Comparison of ENCODE assay signal across 6 cellular contexts in genomic region chr22:20131856-20132685, GRCh38. TPM values are rescaled to one million over a fixed set of nuclear protein-coding genes. Genes with fewer than 3 reads are reported as not detected.
A peak's percentile ranks its signal among the peaks of the same experiment; 100 is the strongest.
DNase-seq lines count a peak whose midpoint lies in the region; ATAC-seq and TF ChIP-seq lines count a peak whose summit lies in the region.

No MANE protein-coding gene starts in this region.

- H3K4me2 ChIP-seq in OCI-LY1 (ENCODE audit: low read length) (peak overlapping the region; percentile 48), fibroblast of lung (ENCODE audit: extremely low read depth, insufficient read depth, low read length) (peak overlapping the region; percentile 81)

- no peaks in the 10 kb centered on the region for H3K79me2 ChIP-seq in OCI-LY1 (ENCODE audit: insufficient read depth, low read length)
- H3K79me2 ChIP-seq in fibroblast of lung (ENCODE audit: control insufficient read depth, insufficient read depth, low read length): peaks cover 48% of the 10 kb centered on the region

- H4K20me1 ChIP-seq in OCI-LY1 (ENCODE audit: insufficient read depth, low read length) (no peaks in the 10 kb centered on the region), fibroblast of lung (ENCODE audit: control insufficient read depth, extremely low read depth, insufficient read depth, low read length) (no peaks in the 10 kb centered on the region)

- TF ChIP-seq CTCF in OCI-LY1 (IDR thresholded peaks at IDR 0.05; ENCODE audit: low read length) (no peak), fibroblast of lung (conservative IDR thresholded peaks at IDR 0.05 in 1 of 2, IDR thresholded peaks at IDR 0.05 in 1 of 2; ENCODE audit: low read depth in 1 of 2, low read length in 2 of 2) (no peak)

- H3K27ac Mint-ChIP-seq in stimulated activated naive CD8-positive, alpha-beta T cell treated with anti-CD3 and anti-CD28 coated beads, Interleukin-15, amount 100 ng/mL, for 72 hours: peak overlapping the region in 1 of 2 donors; percentile 27

- H3K4me1 ChIP-seq in ES-I3 (ENCODE audit: insufficient read depth, low read length) (no peaks in the 10 kb centered on the region; the same call in 1 of the 2 replicates), OCI-LY1 (ENCODE audit: insufficient read depth, low read length, severe bottlenecking) (peaks cover 25% of the 10 kb centered on the region), fibroblast of lung (ENCODE audit: control insufficient read depth, extremely low read depth, insufficient read depth, low read length) (peaks cover 5% of the 10 kb centered on the region)

- H3K9me3 Mint-ChIP-seq in stimulated activated naive CD8-positive, alpha-beta T cell treated with anti-CD3 and anti-CD28 coated beads, Interleukin-15, amount 100 ng/mL, for 72 hours: no peaks in the 10 kb centered on the region

- no peaks in the 10 kb centered on the region; the same call in 1 of the 2 replicates for H3F3A ChIP-seq in OCI-LY1 (ENCODE audit: insufficient read depth, low read length)

- ATAC-seq in stimulated activated naive CD8-positive, alpha-beta T cell treated with anti-CD3 and anti-CD28 coated beads, Interleukin-15, amount 100 ng/mL, for 72 hours: peak; percentile 18

- H3K4me3 ChIP-seq in OCI-LY1 (ENCODE audit: low read depth, low read length, poor library complexity, severe bottlenecking) (peak overlapping the region; percentile 46), fibroblast of lung (replicated peaks in 1 of 4; ENCODE audit: control extremely low read depth in 1 of 4, insufficient read depth in 1 of 4, low read depth in 3 of 4, low read length in 4 of 4) (peak overlapping the region; percentile 60 to 82 (median 78))

- no peaks in the 10 kb centered on the region for H3K9me3 ChIP-seq in ES-I3 (ENCODE audit: control insufficient read depth, insufficient read depth, low read length)
- H3K9me3 ChIP-seq in OCI-LY1 (ENCODE audit: low read length): no peaks in the 10 kb centered on the region
- H3K9me3 ChIP-seq in fibroblast of lung (ENCODE audit: control insufficient read depth, insufficient read depth, low read depth, low read length): no peaks in the 10 kb centered on the region

- H3K27me3 Mint-ChIP-seq in stimulated activated naive CD8-positive, alpha-beta T cell treated with anti-CD3 and anti-CD28 coated beads, Interleukin-15, amount 100 ng/mL, for 72 hours: no peaks in the 10 kb centered on the region

- H3K27ac ChIP-seq in OCI-LY1 (ENCODE audit: low read depth, low read length, poor library complexity, severe bottlenecking): no peak overlapping the region
- peak overlapping the region; percentile 54 for H3K27ac ChIP-seq in fibroblast of lung (ENCODE audit: insufficient read depth, low read length)

- H3K9me2 ChIP-seq in OCI-LY1 (ENCODE audit: low read depth, low read length): no peaks in the 10 kb centered on the region

- H3K27me3 ChIP-seq in OCI-LY1 (ENCODE audit: insufficient read depth, low read length): no peaks in the 10 kb centered on the region
- H3K27me3 ChIP-seq in fibroblast of lung (ENCODE audit: control insufficient read depth, insufficient read depth, low read length): no peaks in the 10 kb centered on the region

- H3K9ac ChIP-seq in ES-I3 (ENCODE audit: low read depth, low read length) (peak overlapping the region; percentile 64), OCI-LY1 (ENCODE audit: low read length) (peak overlapping the region; percentile 25; the same call in 1 of the 2 replicates), fibroblast of lung (ENCODE audit: insufficient read depth, low read length) (peak overlapping the region; percentile 66)

- DNase-seq in fibroblast of lung (ENCODE audit: low read depth in 2 of 2) (no peak), putamen (ENCODE audit: low spot score) (no peak), occipital lobe (lab: John Stamatoyannopoulos, UW) (no peak)
- DNase-seq in stimulated activated naive CD8-positive, alpha-beta T cell treated with anti-CD3 and anti-CD28 coated beads, Interleukin-15, amount 100 ng/mL, for 72 hours: peak in 1 of 2 donors; percentile 23

- H3K4me3 Mint-ChIP-seq in stimulated activated naive CD8-positive, alpha-beta T cell treated with anti-CD3 and anti-CD28 coated beads, Interleukin-15, amount 100 ng/mL, for 72 hours: peak overlapping the region; percentile 66 to 83

- no peaks in the 10 kb centered on the region for H3K36me3 ChIP-seq in ES-I3 (ENCODE audit: insufficient read depth, low read length)
- peaks cover 15% of the 10 kb centered on the region for H3K36me3 ChIP-seq in OCI-LY1 (ENCODE audit: insufficient read depth, low read length)
- peaks cover 5% of the 10 kb centered on the region for H3K36me3 ChIP-seq in fibroblast of lung (ENCODE audit: control insufficient read depth, insufficient read depth, low read length)

- H3K4me1 Mint-ChIP-seq in stimulated activated naive CD8-positive, alpha-beta T cell treated with anti-CD3 and anti-CD28 coated beads, Interleukin-15, amount 100 ng/mL, for 72 hours: peaks cover 83% of the 10 kb centered on the region

- no peak overlapping the region for H2AFZ ChIP-seq in OCI-LY1 (ENCODE audit: low read length)
- no peak overlapping the region for H2AFZ ChIP-seq in fibroblast of lung (ENCODE audit: low read length)

RNA-seq across cellular contexts. Expression of gene ZDHHC8, which starts 0.5 kb away (rescaled TPM):
- total RNA-seq in fibroblast of lung (2.8 and 6.6 TPM in 2 replicates), occipital lobe (3.3 TPM)
- polyA plus RNA-seq in fibroblast of lung: 26.2 and 31.3 TPM in 2 replicates
- 42.0 and 49.0 TPM in 2 replicates for polyA plus RNA-seq in fibroblast of lung (2012)
- polyA minus RNA-seq in fibroblast of lung (ENCODE audit: low replicate concordance): 111 and 114 TPM in 2 replicates

RNA-seq across cellular contexts. Expression of gene TRMT2A, which starts 15.0 kb away (rescaled TPM):
- total RNA-seq in fibroblast of lung (38.8 and 52.2 TPM in 2 replicates), occipital lobe (25.9 TPM)
- polyA plus RNA-seq in fibroblast of lung: 12.9 and 13.5 TPM in 2 replicates
- polyA plus RNA-seq in fibroblast of lung (2012): 23.8 and 28.5 TPM in 2 replicates
- polyA minus RNA-seq in fibroblast of lung (ENCODE audit: low replicate concordance): 28.7 and 36.2 TPM in 2 replicates

RNA-seq across cellular contexts. Expression of gene RANBP1, which starts 16.2 kb away (rescaled TPM):
- total RNA-seq in fibroblast of lung (87.8 and 88.5 TPM in 2 replicates), occipital lobe (90.6 TPM)
- 178 and 362 TPM in 2 replicates for polyA plus RNA-seq in fibroblast of lung
- polyA plus RNA-seq in fibroblast of lung (2012): 127 and 235 TPM in 2 replicates
- polyA minus RNA-seq in fibroblast of lung (ENCODE audit: low replicate concordance): 95.9 and 194 TPM in 2 replicates

RNA-seq across cellular contexts. Expression of gene CCDC188, which starts 18.8 kb away (rescaled TPM):
- total RNA-seq in fibroblast of lung: 0.33 TPM in 1 of 2 replicates, not detected in the other
- 0.37 and 0.59 TPM in 2 replicates for polyA plus RNA-seq in fibroblast of lung
- 0.96 and 2.0 TPM in 2 replicates for polyA plus RNA-seq in fibroblast of lung (2012)
- polyA minus RNA-seq in fibroblast of lung (ENCODE audit: low replicate concordance): not detected in 2 replicates
- total RNA-seq in occipital lobe: not detected

RNA-seq across cellular contexts. Expression of gene DGCR8, which starts 52.0 kb away (rescaled TPM):
- total RNA-seq in fibroblast of lung (21.3 and 26.2 TPM in 2 replicates), occipital lobe (37.0 TPM)
- polyA plus RNA-seq in fibroblast of lung: 18.8 and 21.6 TPM in 2 replicates
- 16.4 and 19.0 TPM in 2 replicates for polyA plus RNA-seq in fibroblast of lung (2012)
- 22.8 and 47.0 TPM in 2 replicates for polyA minus RNA-seq in fibroblast of lung (ENCODE audit: low replicate concordance)
